Comparison of ENCODE assay signal across 17 cellular contexts in the genomic region with DNA sequence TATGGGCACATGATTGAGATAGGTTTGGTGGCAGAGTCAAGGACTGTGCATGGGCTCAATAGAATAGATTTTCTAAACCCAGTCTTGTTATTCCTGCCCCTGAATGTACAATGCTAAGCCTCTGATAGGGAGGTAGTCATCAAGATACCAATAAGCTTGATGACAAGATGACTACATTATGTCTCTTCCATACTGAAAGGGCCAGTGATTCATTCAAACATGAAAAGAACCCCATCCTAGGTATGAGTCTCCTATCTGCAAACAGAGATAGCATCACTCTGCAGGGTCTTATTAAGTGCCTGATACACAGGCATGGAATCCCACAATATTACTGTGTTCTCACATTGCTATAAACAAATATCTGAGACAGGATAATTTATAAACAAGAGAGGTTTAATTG.
"Had no signal": no experiment of that assay in that cellular context is flagged by ENCODE, and none has a peak within 500 bp of the region (broad histone marks: within the 10 kb centered on the region; RNA-seq: fewer than 3 reads in every experiment).

No MANE protein-coding gene starts in this region.

- H3K27me3 ChIP-seq: body of pancreas, colonic mucosa, gastrocnemius medialis, heart left ventricle, ovary, tibial nerve had no signal

- H3K27ac ChIP-seq: body of pancreas, colonic mucosa, gastrocnemius medialis, heart left ventricle, ovary, tibial nerve had no signal

- ATAC-seq: body of pancreas; gastrocnemius medialis; heart left ventricle; left lobe of liver; mucosa of descending colon; naive thymus-derived CD4-positive, alpha-beta T cell; stimulated activated memory B cell treated with anti-CD40 and anti-IgM and Interleukin-4, amounts not matched to agents 10 μg/mL and 1 μg/mL and 100 μg/mL, for 72 hours; T-helper 17 cell had no signal

- H3K9me3 Mint-ChIP-seq: activated CD4-positive, alpha-beta T cell treated with anti-CD3 and anti-CD28 coated beads, Interleukin-2, amount 10 ng/mL, durations not matched to agents 7 days and 5 days; stimulated activated memory B cell treated with anti-CD40 and anti-IgM and Interleukin-4, amounts not matched to agents 10 μg/mL and 1 μg/mL and 100 μg/mL, for 72 hours had no signal

- H3K4me1 Mint-ChIP-seq: activated CD4-positive, alpha-beta T cell treated with anti-CD3 and anti-CD28 coated beads, Interleukin-2, amount 10 ng/mL, durations not matched to agents 7 days and 5 days; activated naive CD4-positive, alpha-beta T cell treated with anti-CD3 and anti-CD28 coated beads, Interleukin-2, amount 50 U/mL, for 24 hours; naive thymus-derived CD4-positive, alpha-beta T cell; stimulated activated memory B cell treated with anti-CD40 and anti-IgM and Interleukin-4, amounts not matched to agents 10 μg/mL and 1 μg/mL and 100 μg/mL, for 72 hours; T-helper 17 cell had no signal

- H3K9me3 ChIP-seq: body of pancreas, colonic mucosa, gastrocnemius medialis, heart left ventricle, mucosa of descending colon, ovary, tibial nerve had no signal

- H3K4me3 Mint-ChIP-seq: activated CD4-positive, alpha-beta T cell treated with anti-CD3 and anti-CD28 coated beads, Interleukin-2, amount 10 ng/mL, durations not matched to agents 7 days and 5 days; activated naive CD4-positive, alpha-beta T cell treated with anti-CD3 and anti-CD28 coated beads, Interleukin-2, amount 50 U/mL, for 24 hours; naive thymus-derived CD4-positive, alpha-beta T cell; stimulated activated memory B cell treated with anti-CD40 and anti-IgM and Interleukin-4, amounts not matched to agents 10 μg/mL and 1 μg/mL and 100 μg/mL, for 72 hours; T-helper 17 cell had no signal

- DNase-seq: activated CD4-positive, alpha-beta T cell treated with anti-CD3 and anti-CD28 coated beads, Interleukin-2, amount 10 ng/mL, durations not matched to agents 7 days and 5 days; amygdala; body of pancreas; central memory CD4-positive, alpha-beta T cell; colonic mucosa; gastrocnemius medialis; heart left ventricle; mucosa of descending colon; naive thymus-derived CD4-positive, alpha-beta T cell; ovary; stimulated activated CD4-positive, alpha-beta T cell treated with anti-CD3 and anti-CD28 coated beads, Interleukin-12 subunit alpha, Interleukin-12 subunit beta, amount 100 ng/mL, for 4 hours; stimulated activated CD4-positive, alpha-beta T cell treated with anti-CD3 and anti-CD28 coated beads, Interleukin-2, amount 100 ng/mL, for 24 hours; T-helper 17 cell had no signal

- H3K27me3 Mint-ChIP-seq: activated CD4-positive, alpha-beta T cell treated with anti-CD3 and anti-CD28 coated beads, Interleukin-2, amount 10 ng/mL, durations not matched to agents 7 days and 5 days; stimulated activated memory B cell treated with anti-CD40 and anti-IgM and Interleukin-4, amounts not matched to agents 10 μg/mL and 1 μg/mL and 100 μg/mL, for 72 hours had no signal

- H3K4me3 ChIP-seq: body of pancreas, colonic mucosa, gastrocnemius medialis, heart left ventricle, mucosa of descending colon, ovary, tibial nerve had no signal

- H3K36me3 ChIP-seq: colonic mucosa, gastrocnemius medialis, heart left ventricle, ovary, tibial nerve had no signal

- H3K36me3 Mint-ChIP-seq: activated naive CD4-positive, alpha-beta T cell treated with anti-CD3 and anti-CD28 coated beads, Interleukin-2, amount 50 U/mL, for 24 hours; naive thymus-derived CD4-positive, alpha-beta T cell; stimulated activated memory B cell treated with anti-CD40 and anti-IgM and Interleukin-4, amounts not matched to agents 10 μg/mL and 1 μg/mL and 100 μg/mL, for 72 hours had no signal

- H3K4me1 ChIP-seq: body of pancreas, colonic mucosa, gastrocnemius medialis, heart left ventricle, tibial nerve had no signal

- H3K27ac Mint-ChIP-seq: activated CD4-positive, alpha-beta T cell treated with anti-CD3 and anti-CD28 coated beads, Interleukin-2, amount 10 ng/mL, durations not matched to agents 7 days and 5 days; activated naive CD4-positive, alpha-beta T cell treated with anti-CD3 and anti-CD28 coated beads, Interleukin-2, amount 50 U/mL, for 24 hours; naive thymus-derived CD4-positive, alpha-beta T cell; stimulated activated memory B cell treated with anti-CD40 and anti-IgM and Interleukin-4, amounts not matched to agents 10 μg/mL and 1 μg/mL and 100 μg/mL, for 72 hours; T-helper 17 cell had no signal
